ENCODE assay signal across 20 cellular contexts in genomic region chr1:14487671-14488070, GRCh38.
DNase-seq lines count a peak whose midpoint lies in the region; ATAC-seq, FAIRE-seq and TF ChIP-seq lines count a peak whose summit lies in the region.
"Had no signal": no experiment of that assay in that cellular context is flagged by ENCODE, and none has a peak within 500 bp of the region (broad histone marks: within the 10 kb centered on the region; RNA-seq: fewer than 3 reads in every experiment).

No MANE protein-coding gene starts in this region.

- H3K79me2 ChIP-seq in PC-9 (ENCODE audit: low read depth), result no peaks in the 10 kb centered on the region

- H3K36me3 ChIP-seq in esophagus muscularis mucosa (no peaks in the 10 kb centered on the region), PC-9 (ENCODE audit: low read depth) (no peaks in the 10 kb centered on the region), uterus (no peaks in the 10 kb centered on the region)
- H3K36me3 ChIP-seq: BLaER1 treated with 17β-estradiol and CSF1 and Interleukin-3, amounts not matched to agents 10 nM and 100 nM; heart right ventricle had no signal

- H3F3A ChIP-seq in PC-9 (ENCODE audit: insufficient read depth, low read depth), result no peaks in the 10 kb centered on the region

- H4K20me1 ChIP-seq in PC-9 (ENCODE audit: insufficient read depth), result no peaks in the 10 kb centered on the region
- H4K20me1 ChIP-seq: BLaER1 treated with 17β-estradiol and CSF1 and Interleukin-3, amounts not matched to agents 10 nM and 100 nM had no signal

- peak; percentile 6 for FAIRE-seq in H54 (lab: Jason Lieb, UNC)
- FAIRE-seq: A204.1, colon had no signal

- POLR2A ChIA-PET in PC-9 (lab: Charles Lee; ENCODE audit: unreplicated experiment), result no interaction called here

- H3K9me3 ChIP-seq in esophagus muscularis mucosa (no peaks in the 10 kb centered on the region), PC-9 (ENCODE audit: insufficient read depth, low read depth) (no peaks in the 10 kb centered on the region), uterus (no peaks in the 10 kb centered on the region)
- H3K9me3 ChIP-seq: BLaER1 treated with 17β-estradiol and CSF1 and Interleukin-3, amounts not matched to agents 10 nM and 100 nM; body of pancreas; mucosa of descending colon had no signal

- H3K4me1 ChIP-seq in esophagus muscularis mucosa (peaks cover 0 to 25% (median 15%) of the 10 kb centered on the region in 4 donors), PC-9 (replicated peaks; ENCODE audit: insufficient read depth) (no peaks in the 10 kb centered on the region), uterus (no peaks in the 10 kb centered on the region)
- H3K4me1 ChIP-seq: BLaER1 treated with 17β-estradiol and CSF1 and Interleukin-3, amounts not matched to agents 10 nM and 100 nM; body of pancreas; heart right ventricle had no signal

- TF ChIP-seq POLR2A in H54 (IDR thresholded peaks at IDR 0.05; ENCODE audit: low read depth, low read length) (no peak), esophagus muscularis mucosa (IDR thresholded peaks at IDR 0.05; ENCODE audit: low read depth) (no peak), uterus (IDR thresholded peaks at IDR 0.05) (no peak)

- no TSS peak for BruUV-seq in PC-9 (replicated peaks; lab: Mats Ljungman, UMichigan)

- H3K27ac ChIP-seq in esophagus muscularis mucosa (replicated peaks in 1 of 4) (no peak overlapping the region), PC-9 (no peak overlapping the region), uterus (no peak overlapping the region)
- H3K27ac ChIP-seq: BLaER1 treated with 17β-estradiol and CSF1 and Interleukin-3, amounts not matched to agents 10 nM and 100 nM; heart right ventricle; HL-60 had no signal

- intact Hi-C loops in esophagus muscularis mucosa (cut with DNase I), result no loop called here
- intact Hi-C loops in PC-9 (cut with micrococcal nuclease; ENCODE audit: unreplicated experiment), result no loop called here
- intact Hi-C loops in uterus (cut with DNase I; ENCODE audit: low total_unique reads), result no loop called here

- no peak for TF ChIP-seq CTCF in esophagus muscularis mucosa (IDR thresholded peaks at IDR 0.05)
- no peak for TF ChIP-seq CTCF in PC-9 (conservative IDR thresholded peaks at IDR 0.05)
- TF ChIP-seq CTCF in uterus (IDR thresholded peaks at IDR 0.05), result no peak

- CTCF ChIA-PET in PC-9 (lab: Charles Lee), result no interaction called here

- no peak for ATAC-seq in GM19328 (IDR thresholded peaks at IDR 0.05; ENCODE audit: unreplicated experiment)
- ATAC-seq: activated naive CD4-positive, alpha-beta T cell treated with anti-CD3 and anti-CD28 coated beads, Interleukin-2, amount 50 U/mL, for 72 hours; body of pancreas; mucosa of descending colon had no signal

- WGBS in esophagus muscularis mucosa, result 61% methylated on average over 3 of the region's 3 CpGs

- H3K4me3 ChIP-seq in esophagus muscularis mucosa (no peak overlapping the region), PC-9 (no peak overlapping the region), uterus (no peak overlapping the region)
- H3K4me3 ChIP-seq: BLaER1 treated with 17β-estradiol and CSF1 and Interleukin-3, amounts not matched to agents 10 nM and 100 nM; body of pancreas; heart right ventricle; mucosa of descending colon had no signal

- no peaks in the 10 kb centered on the region for H3K27me3 ChIP-seq in esophagus muscularis mucosa
- H3K27me3 ChIP-seq in PC-9 (ENCODE audit: insufficient read depth, low read depth), result no peaks in the 10 kb centered on the region
- no peaks in the 10 kb centered on the region for H3K27me3 ChIP-seq in uterus
- H3K27me3 ChIP-seq: BLaER1 treated with 17β-estradiol and CSF1 and Interleukin-3, amounts not matched to agents 10 nM and 100 nM; body of pancreas; heart right ventricle had no signal

- no peak overlapping the region for H3K4me2 ChIP-seq in PC-9
- H3K4me2 ChIP-seq: BLaER1 treated with 17β-estradiol and CSF1 and Interleukin-3, amounts not matched to agents 10 nM and 100 nM had no signal

- no peak for TF ChIP-seq EP300 in esophagus muscularis mucosa (IDR thresholded peaks at IDR 0.05)

- H3K9me2 ChIP-seq in PC-9 (ENCODE audit: insufficient read depth), result no peaks in the 10 kb centered on the region

- DNase-seq in A172 (ENCODE audit: low spot score) (peak; percentile 54), H54 (ENCODE audit: insufficient read length, low spot score) (peak; percentile 7), T1000 (lab: John Stamatoyannopoulos, UW) (peak; percentile 15), kidney glomerular epithelial cell (lab: John Stamatoyannopoulos, UW) (peak; percentile 16), esophagus muscularis mucosa (ENCODE audit: extremely low spot score) (no peak), PC-9 (no peak), uterus (no peak)
- DNase-seq: activated CD4-positive, alpha-beta T cell treated with anti-CD3 and anti-CD28 coated beads for 1 hour; body of pancreas; heart right ventricle; mucosa of descending colon; NCI-H1930; NCI-H446; stimulated activated CD4-positive, alpha-beta T cell treated with anti-CD3 and anti-CD28 coated beads, Interleukin-12 subunit alpha, Interleukin-12 subunit beta, amount 100 ng/mL, for 4 hours had no signal

- no peak overlapping the region for H2AFZ ChIP-seq in PC-9

Comparison
In these comparisons a context has a peak if more than half of its experiments do, and no peak if none do; other contexts are left out.
1. DNase-seq: peak in A172 (single experiment), H54 (single experiment), T1000 (single experiment) and kidney glomerular epithelial cell (single experiment); none in esophagus muscularis mucosa (single experiment), PC-9 (0 of 2) and uterus (0 of 2).